Comparison of ENCODE assay signal across 5 cellular contexts in genomic region chr3:44070841-44071240, GRCh38.
"Had no signal": no experiment of that assay in that cellular context is flagged by ENCODE, and none has a peak within 500 bp of the region (broad histone marks: within the 10 kb centered on the region; RNA-seq: fewer than 3 reads in every experiment).

No MANE protein-coding gene starts in this region.

- H3K27ac Mint-ChIP-seq: GM23338, H9 had no signal

- H3K4me3 Mint-ChIP-seq: GM23338, H9 had no signal

- H3K9me3 Mint-ChIP-seq: GM23338, H9 had no signal

- ATAC-seq: GM23338, K562 had no signal

- DNase-seq: H9, HCEC 1CT, IMR-90 had no signal
